ENCODE assay signal across 8 cellular contexts in the genomic region with DNA sequence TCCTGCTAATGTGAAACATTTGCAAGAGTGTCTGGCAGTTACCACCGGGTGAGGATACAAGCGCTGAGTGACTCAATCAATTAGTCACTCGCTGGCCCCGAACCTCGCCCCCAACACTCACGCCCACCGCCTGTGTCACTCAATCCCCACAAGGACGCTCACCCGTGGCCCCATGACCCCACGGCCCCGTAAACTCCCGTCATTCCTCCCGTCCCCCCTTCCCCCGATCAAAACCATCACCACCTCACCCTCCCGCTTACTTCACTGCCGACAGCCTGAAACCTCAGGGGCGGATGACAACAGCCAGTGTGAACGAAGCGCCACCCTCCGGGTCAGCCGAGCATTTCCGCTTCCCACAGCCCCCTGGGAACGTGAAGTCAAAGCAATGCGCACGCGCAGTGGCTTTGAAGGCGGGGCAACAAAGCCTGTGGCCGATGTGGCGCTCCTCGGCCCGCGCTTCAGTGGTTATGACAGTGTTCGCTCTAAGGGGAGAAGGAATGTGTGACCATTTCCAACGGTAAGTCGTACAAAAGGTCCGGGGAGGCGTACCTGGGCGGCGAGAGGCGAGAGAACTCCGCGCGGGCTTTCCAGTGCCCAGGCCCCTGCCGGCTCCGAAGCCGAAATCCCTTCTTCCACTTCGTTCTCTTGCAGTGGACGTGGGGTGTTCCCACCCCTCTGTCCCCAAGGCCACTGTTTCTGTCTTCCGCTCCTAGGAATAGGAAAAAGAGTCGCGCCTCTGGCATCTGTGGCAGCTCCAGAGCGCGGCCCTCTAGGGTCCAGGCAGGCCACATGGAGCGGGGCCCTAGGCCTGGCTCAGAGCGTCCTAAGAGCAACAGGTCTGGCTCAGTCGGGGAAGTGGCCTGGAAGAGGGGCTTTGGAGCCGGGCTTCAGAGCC. TPM values are rescaled to one million over a fixed set of nuclear protein-coding genes. Genes with fewer than 3 reads are reported as not detected.
DNase-seq lines count a peak whose midpoint lies in the region; ATAC-seq and TF ChIP-seq lines count a peak whose summit lies in the region.

A gene (minus strand): TSS at position 311 of the 895 bp plus-strand sequence. CDS start 3,334 bp downstream, outside the sequence.

- peaks cover 29% of the 10 kb centered on the region for H3K4me1 Mint-ChIP-seq in CD8-positive, alpha-beta T cell (ENCODE audit: low read depth)
- peaks cover 33% of the 10 kb centered on the region for H3K4me1 Mint-ChIP-seq in activated CD4-positive, alpha-beta memory T cell treated with anti-CD3 and anti-CD28 coated beads, Interleukin-2, amount 10 ng/mL, durations not matched to agents 7 days and 5 days

- peak; percentile 91 for ATAC-seq in CD8-positive, alpha-beta T cell
- ATAC-seq in GM19438 (IDR thresholded peaks at IDR 0.05; ENCODE audit: low read depth, unreplicated experiment): peak; percentile 84
- peak; percentile 90 for ATAC-seq in HG03571 (IDR thresholded peaks at IDR 0.05; ENCODE audit: unreplicated experiment)

- no peak for TF ChIP-seq CTCF in CD8-positive, alpha-beta T cell (IDR thresholded peaks at IDR 0.05)

- peak; percentile 87 to 95 (median 92) for DNase-seq in CD8-positive, alpha-beta T cell
- peak; percentile 96 for DNase-seq in NCI-H82 (lab: John Stamatoyannopoulos, UW)
- peak; percentile 93 for DNase-seq in activated CD4-positive, alpha-beta memory T cell treated with anti-CD3 and anti-CD28 coated beads, Interleukin-2, amount 10 ng/mL, durations not matched to agents 7 days and 5 days
- peak; percentile 90 for DNase-seq in effector CD4-positive, alpha-beta T cell
- DNase-seq in lung microvascular endothelial cell (ENCODE audit: low read depth in 2 of 2): peak; percentile 93 to 96
- DNase-seq in stimulated activated CD4-positive, alpha-beta T cell treated with anti-CD3 and anti-CD28 coated beads, TNF-alpha, amount 100 ng/mL, for 4 hours (ENCODE audit: low read depth in 3 of 3): peak; percentile 82 to 88 (median 85)

- no peaks in the 10 kb centered on the region for H3K36me3 ChIP-seq in CD8-positive, alpha-beta T cell (ENCODE audit: insufficient read depth, low read length)

- intact Hi-C loops in CD8-positive, alpha-beta T cell (cut with DNase I, micrococcal nuclease): loop anchor here (1.0 to 10.0 kb wide), 7 partner anchors 27 to 1289 kb away; a partner anchor contains a TSS

- H3K4me3 ChIP-seq in CD8-positive, alpha-beta T cell (ENCODE audit: low read depth, low read length): peak within 1 kb of the TSS; percentile 93

- no peaks in the 10 kb centered on the region for H3K9me3 Mint-ChIP-seq in CD8-positive, alpha-beta T cell
- H3K9me3 Mint-ChIP-seq in activated CD4-positive, alpha-beta memory T cell treated with anti-CD3 and anti-CD28 coated beads, Interleukin-2, amount 10 ng/mL, durations not matched to agents 7 days and 5 days: no peaks in the 10 kb centered on the region

- POLR2A ChIA-PET in CD8-positive, alpha-beta T cell (lab: Charles Lee): no interaction called here
- POLR2A ChIA-PET in activated CD4-positive, alpha-beta memory T cell treated with anti-CD3 and anti-CD28 coated beads, Interleukin-2, amount 10 ng/mL, durations not matched to agents 7 days and 5 days (lab: Charles Lee): interaction anchor here (1.4 to 1.9 kb wide), 2 partner anchors 27 to 84 kb away, joined by 3 to 4 read pairs; no protein-coding TSS in a partner anchor

- no peaks in the 10 kb centered on the region for H3K27me3 Mint-ChIP-seq in CD8-positive, alpha-beta T cell (ENCODE audit: low read depth)
- no peaks in the 10 kb centered on the region for H3K27me3 Mint-ChIP-seq in activated CD4-positive, alpha-beta memory T cell treated with anti-CD3 and anti-CD28 coated beads, Interleukin-2, amount 10 ng/mL, durations not matched to agents 7 days and 5 days

- H3K4me3 Mint-ChIP-seq in CD8-positive, alpha-beta T cell: peak within 1 kb of the TSS; percentile 93
- peak within 1 kb of the TSS; percentile 95 for H3K4me3 Mint-ChIP-seq in activated CD4-positive, alpha-beta memory T cell treated with anti-CD3 and anti-CD28 coated beads, Interleukin-2, amount 10 ng/mL, durations not matched to agents 7 days and 5 days

- CTCF ChIA-PET in CD8-positive, alpha-beta T cell (lab: Charles Lee): no interaction called here
- CTCF ChIA-PET in activated CD4-positive, alpha-beta memory T cell treated with anti-CD3 and anti-CD28 coated beads, Interleukin-2, amount 10 ng/mL, durations not matched to agents 7 days and 5 days (lab: Charles Lee): no interaction called here

- H3K9me3 ChIP-seq in CD8-positive, alpha-beta T cell (ENCODE audit: low read length): no peaks in the 10 kb centered on the region

- peak within 1 kb of the TSS; percentile 89 for H3K27ac ChIP-seq in CD8-positive, alpha-beta T cell (ENCODE audit: low read depth, low read length)

- peaks cover 22% of the 10 kb centered on the region for H3K4me1 ChIP-seq in CD8-positive, alpha-beta T cell (ENCODE audit: insufficient read depth, low read length)

- H3K27me3 ChIP-seq in CD8-positive, alpha-beta T cell (ENCODE audit: insufficient read depth, low read length): no peaks in the 10 kb centered on the region

- H3K36me3 Mint-ChIP-seq in CD8-positive, alpha-beta T cell: peaks cover 27% of the 10 kb centered on the region
- H3K36me3 Mint-ChIP-seq in activated CD4-positive, alpha-beta memory T cell treated with anti-CD3 and anti-CD28 coated beads, Interleukin-2, amount 10 ng/mL, durations not matched to agents 7 days and 5 days (ENCODE audit: low read depth): peaks cover 23% of the 10 kb centered on the region

- H3K27ac Mint-ChIP-seq in CD8-positive, alpha-beta T cell: peak within 1 kb of the TSS; percentile 97
- H3K27ac Mint-ChIP-seq in activated CD4-positive, alpha-beta memory T cell treated with anti-CD3 and anti-CD28 coated beads, Interleukin-2, amount 10 ng/mL, durations not matched to agents 7 days and 5 days: peak within 1 kb of the TSS; percentile 91

RNA-seq across cellular contexts. Expression of the gene that starts here (rescaled TPM):
- 1 to 10 TPM in 1 of 2 experiments, under 1 TPM in 1; 0.50 to 1.1 TPM for total RNA-seq in CD8-positive, alpha-beta T cell
- total RNA-seq in activated CD4-positive, alpha-beta memory T cell treated with anti-CD3 and anti-CD28 coated beads, Interleukin-2, amount 10 ng/mL, durations not matched to agents 7 days and 5 days: 1 to 10 TPM; 5.7 to 7.4 TPM
- total RNA-seq in lung microvascular endothelial cell: 3.1 and 4.0 TPM in 2 replicates

Comparison
In these comparisons a context has a peak if more than half of its experiments do, and no peak if none do; other contexts are left out.
1. Peak in every context shown above with its lines: DNase-seq, ATAC-seq, H3K4me3 ChIP-seq and H3K27ac ChIP-seq.